In genomic region chr3:146142757-146143156, GRCh38 we compare ENCODE assay signal across 14 cellular contexts. TPM values are rescaled to one million over a fixed set of nuclear protein-coding genes. Genes with fewer than 3 reads are reported as not detected.
DNase-seq lines count a peak whose midpoint lies in the region; ATAC-seq and TF ChIP-seq lines count a peak whose summit lies in the region.
"Had no signal": no experiment of that assay in that cellular context is flagged by ENCODE, and none has a peak within 500 bp of the region (broad histone marks: within the 10 kb centered on the region; RNA-seq: fewer than 3 reads in every experiment).

No MANE protein-coding gene starts in this region.

- DNase-seq in HFFc6 (peak; percentile 53), dedifferentiated amniotic fluid mesenchymal stem cell (ENCODE audit: extremely low spot score) (peak; percentile 35), left lobe of liver (ENCODE audit: low spot score) (no peak), smooth muscle cell (lab: John Stamatoyannopoulos, UW; ENCODE audit: unreplicated experiment) (no peak), colonic mucosa (no peak), ureter (ENCODE audit: low spot score) (no peak), NCI-H2081 treated with DMSO at 0.1 percent for 48 hours (lab: John Stamatoyannopoulos, UW) (no peak)
- DNase-seq: activated gamma-delta T cell treated with Interleukin-2 at 50 U/mL for 16 hours; H7; NK-92 treated with Interleukin-12 subunit alpha and Interleukin-12 subunit beta, amount 100 ng/mL, for 24 hours; stimulated activated CD4-positive, alpha-beta T cell treated with anti-CD3 and anti-CD28 coated beads, Interleukin-12 subunit alpha, Interleukin-12 subunit beta, amount 100 ng/mL, for 4 hours; stimulated activated naive B cell treated with anti-CD40 and anti-IgM and Interleukin-4, amounts not matched to agents 10 μg/mL and 1 μg/mL and 100 μg/mL, for 72 hours; WERI-Rb-1 had no signal

- peaks cover 97% of the 10 kb centered on the region for H4K20me1 ChIP-seq in smooth muscle cell (ENCODE audit: low read depth)

- H3K4me2 ChIP-seq in smooth muscle cell, result peak overlapping the region; percentile 77

- peaks cover 38% of the 10 kb centered on the region for H3F3A ChIP-seq in smooth muscle cell (ENCODE audit: low read depth)

- peaks cover 28% of the 10 kb centered on the region for H3K4me1 Mint-ChIP-seq in HFFc6 (ENCODE audit: low read depth)
- H3K4me1 Mint-ChIP-seq: stimulated activated naive B cell treated with anti-CD40 and anti-IgM and Interleukin-4, amounts not matched to agents 10 μg/mL and 1 μg/mL and 100 μg/mL, for 72 hours had no signal

- 14% methylated on average over 3 of the region's 3 CpGs for WGBS in smooth muscle cell (ENCODE audit: low lambda C conversion rate)

- no peak overlapping the region for H3K4me3 ChIP-seq in smooth muscle cell
- H3K4me3 ChIP-seq in colonic mucosa, result no peak overlapping the region

- H3K4me3 Mint-ChIP-seq in HFFc6, result peak overlapping the region; percentile 40
- H3K4me3 Mint-ChIP-seq: stimulated activated naive B cell treated with anti-CD40 and anti-IgM and Interleukin-4, amounts not matched to agents 10 μg/mL and 1 μg/mL and 100 μg/mL, for 72 hours had no signal

- H3K4me1 ChIP-seq in smooth muscle cell (ENCODE audit: low read depth) (peaks cover 58% of the 10 kb centered on the region), colonic mucosa (no peaks in the 10 kb centered on the region)

- H3K9ac ChIP-seq in smooth muscle cell (ENCODE audit: low read depth), result peak overlapping the region; percentile 36
- no peak overlapping the region for H3K9ac ChIP-seq in colonic mucosa (ENCODE audit: low read depth in 2 of 2, low read length in 2 of 2)

- no peaks in the 10 kb centered on the region for H3K9me3 ChIP-seq in smooth muscle cell (replicated peaks; ENCODE audit: low read depth)
- no peaks in the 10 kb centered on the region for H3K9me3 ChIP-seq in colonic mucosa

- H3K27me3 ChIP-seq in smooth muscle cell (ENCODE audit: low read depth) (no peaks in the 10 kb centered on the region), colonic mucosa (no peaks in the 10 kb centered on the region)

- ATAC-seq in left lobe of liver, result peak; percentile 59
- ATAC-seq in GM18511 (IDR thresholded peaks at IDR 0.05; ENCODE audit: unreplicated experiment), result no peak
- ATAC-seq: stimulated activated naive B cell treated with anti-CD40 and anti-IgM and Interleukin-4, amounts not matched to agents 10 μg/mL and 1 μg/mL and 100 μg/mL, for 72 hours had no signal

- peak overlapping the region; percentile 65 for H3K27ac Mint-ChIP-seq in HFFc6
- H3K27ac Mint-ChIP-seq: stimulated activated naive B cell treated with anti-CD40 and anti-IgM and Interleukin-4, amounts not matched to agents 10 μg/mL and 1 μg/mL and 100 μg/mL, for 72 hours had no signal

- H3K36me3 ChIP-seq in smooth muscle cell (ENCODE audit: low read depth) (no peaks in the 10 kb centered on the region), colonic mucosa (no peaks in the 10 kb centered on the region)
- H3K36me3 ChIP-seq: WERI-Rb-1 had no signal

- no peak overlapping the region for H2AFZ ChIP-seq in smooth muscle cell (ENCODE audit: low read depth)

- H3K9me3 Mint-ChIP-seq in HFFc6, result no peaks in the 10 kb centered on the region
- H3K9me3 Mint-ChIP-seq: stimulated activated naive B cell treated with anti-CD40 and anti-IgM and Interleukin-4, amounts not matched to agents 10 μg/mL and 1 μg/mL and 100 μg/mL, for 72 hours had no signal

- TF ChIP-seq CTCF in HFFc6 (IDR thresholded peaks at IDR 0.05), result no peak
- no peak for TF ChIP-seq CTCF in smooth muscle cell (IDR thresholded peaks at IDR 0.05; ENCODE audit: borderline replicate concordance, insufficient read depth, poor library complexity, severe bottlenecking)
- no peak for TF ChIP-seq CTCF in colonic mucosa (IDR thresholded peaks at IDR 0.05)

- H3K27me3 Mint-ChIP-seq in HFFc6 (ENCODE audit: insufficient read depth), result peaks cover 2% of the 10 kb centered on the region
- H3K27me3 Mint-ChIP-seq: stimulated activated naive B cell treated with anti-CD40 and anti-IgM and Interleukin-4, amounts not matched to agents 10 μg/mL and 1 μg/mL and 100 μg/mL, for 72 hours had no signal

- peak overlapping the region; percentile 90 for H3K27ac ChIP-seq in smooth muscle cell (ENCODE audit: low read depth)
- H3K27ac ChIP-seq in colonic mucosa, result no peak overlapping the region
- H3K27ac ChIP-seq: WERI-Rb-1 had no signal

- H3K36me3 Mint-ChIP-seq in HFFc6 (ENCODE audit: low read depth), result peaks cover 7% of the 10 kb centered on the region
- H3K36me3 Mint-ChIP-seq: stimulated activated naive B cell treated with anti-CD40 and anti-IgM and Interleukin-4, amounts not matched to agents 10 μg/mL and 1 μg/mL and 100 μg/mL, for 72 hours had no signal

- intact Hi-C loops in colonic mucosa (cut with DNase I), result no loop called here

- H3K79me2 ChIP-seq in smooth muscle cell (ENCODE audit: low read depth), result peaks cover 99% of the 10 kb centered on the region

RNA-seq across cellular contexts. Expression of gene PLOD2, which starts 18.2 kb away (rescaled TPM):
- total RNA-seq in HFFc6 (2021; fragmentation: NEBNext Ultra II Directional; extraction: Animal tissue kit (Norgen Biotek cat#: 25700)), result 100 to 1,000 TPM; 181 to 358 (median 200) TPM
- total RNA-seq in left lobe of liver (25.7 TPM), smooth muscle cell (658 and 786 TPM in 2 replicates), colonic mucosa (100 to 1,000 TPM in 1 of 2 donors, 10 to 100 TPM in 1; 66.7 to 245 TPM), ureter (17.7 TPM)
- 293 and 372 TPM in 2 replicates for polyA plus RNA-seq in smooth muscle cell

Comparison
In these comparisons a context has a peak if more than half of its experiments do, and no peak if none do; other contexts are left out.
1. DNase-seq: peak in HFFc6 (single experiment) and dedifferentiated amniotic fluid mesenchymal stem cell (single experiment); none in left lobe of liver (single experiment), smooth muscle cell (single experiment), colonic mucosa (single experiment), ureter (single experiment) and NCI-H2081 treated with DMSO at 0.1 percent for 48 hours (single experiment).